In genomic region chr3:127263586-127264231, GRCh38 we compare ENCODE assay signal across 20 cellular contexts. TPM values are rescaled to one million over a fixed set of nuclear protein-coding genes. Genes with fewer than 3 reads are reported as not detected.
"Had no signal": no experiment of that assay in that cellular context is flagged by ENCODE, and none has a peak within 500 bp of the region (broad histone marks: within the 10 kb centered on the region; RNA-seq: fewer than 3 reads in every experiment).

No MANE protein-coding gene starts in this region.

- H3K36me3 ChIP-seq: gastroesophageal sphincter, sigmoid colon, stomach, thoracic aorta had no signal

- H3K4me3 ChIP-seq: body of pancreas, gastroesophageal sphincter, sigmoid colon, stomach, thoracic aorta had no signal

- H3K4me1 ChIP-seq: body of pancreas, gastroesophageal sphincter, sigmoid colon, stomach had no signal

- H3K27ac ChIP-seq: body of pancreas, gastroesophageal sphincter, sigmoid colon, stomach, thoracic aorta had no signal

- H3K27me3 ChIP-seq: body of pancreas had no signal

- DNase-seq: activated B cell treated with CpG ODN at 0.5 μM for 24 hours; activated CD4-positive, alpha-beta T cell treated with anti-CD3 and anti-CD28 coated beads for 48 hours; activated CD8-positive, alpha-beta memory T cell treated with anti-CD3 and anti-CD28 coated beads, Interleukin-2, amount 50 U/mL, for 4 hours; activated CD8-positive, alpha-beta T cell treated with anti-CD3 and anti-CD28 coated beads for 36 hours; activated gamma-delta T cell; activated T-cell treated with anti-CD3 and anti-CD28 coated beads, Interleukin-2, amount 50 U/mL, for 72 hours; body of pancreas; mesenchymal stem cell; natural killer cell; sigmoid colon; stimulated activated CD4-positive, alpha-beta T cell treated with anti-CD3 and anti-CD28 coated beads, Interleukin-1b, Interleukin-23, amount 100 ng/mL, for 48 hours; stomach; T-helper 2 cell had no signal

- H3K9me3 ChIP-seq: thoracic aorta had no signal

RNA-seq across cellular contexts. Expression of gene PRR20G, which starts 24.1 kb away (rescaled TPM):
- total RNA-seq: activated B cell treated with CpG ODN at 0.5 μM for 24 hours; activated CD8-positive, alpha-beta T cell treated with anti-CD3 and anti-CD28 coated beads for 36 hours; activated naive CD4-positive, alpha-beta T cell treated with anti-CD3 and anti-CD28 coated beads, Interleukin-2, amount 50 U/mL, for 72 hours; activated T-cell treated with anti-CD3 and anti-CD28 coated beads, Interleukin-2, amount 50 U/mL, for 72 hours; body of pancreas; endodermal cell; epithelial cell of proximal tubule; gastroesophageal sphincter; natural killer cell; progenitor cell of endocrine pancreas; sigmoid colon; stomach; thoracic aorta; ureter had no signal
- polyA plus RNA-seq: sigmoid colon, stomach had no signal
